In the genomic region with DNA sequence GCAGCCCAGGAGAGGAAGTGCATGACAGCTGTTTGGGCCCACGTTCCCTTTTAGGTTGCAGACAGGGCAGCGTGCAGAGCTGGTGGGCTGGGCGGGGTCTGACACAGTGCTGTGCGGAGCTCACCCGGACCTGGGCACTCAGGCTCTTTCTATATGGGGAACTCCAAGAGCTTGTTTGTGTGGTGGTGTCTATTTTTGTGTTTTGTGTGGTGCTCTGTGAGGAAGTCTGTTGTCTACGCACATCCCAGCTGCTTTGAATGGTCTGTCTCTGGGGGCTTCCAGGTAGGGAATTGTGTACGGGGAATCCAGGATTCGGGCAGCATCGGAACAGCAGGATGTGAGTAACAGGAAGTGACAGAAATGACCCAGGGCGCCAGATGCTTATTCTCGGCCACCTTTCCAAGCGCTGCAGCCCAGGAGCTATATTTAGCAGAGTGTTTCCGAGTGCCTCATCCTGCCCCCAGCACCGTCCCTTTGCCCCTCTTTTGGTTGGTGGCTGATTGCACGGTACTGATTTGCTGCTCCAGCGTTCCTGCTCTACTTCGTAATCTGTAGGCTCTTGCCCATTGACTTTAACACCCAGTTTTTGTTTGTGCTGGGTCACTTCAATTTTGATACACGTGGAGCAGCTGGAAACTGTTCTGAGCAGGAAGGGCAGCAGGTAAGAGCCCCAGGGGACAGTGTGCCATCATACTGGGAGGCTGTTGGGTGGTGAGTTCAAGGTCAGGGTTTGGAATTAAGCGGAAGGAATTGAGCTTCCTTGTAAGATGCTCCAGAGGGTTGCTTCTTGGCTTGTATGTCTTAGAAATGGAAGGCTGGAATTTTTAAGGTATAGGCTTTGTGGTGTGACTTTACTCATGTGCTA, we compare ENCODE assay signal across 1 cellular context.
TF ChIP-seq lines count a peak whose summit lies in the region.

No MANE protein-coding gene starts in this region.

TF ChIP-seq in A549, 52 proteins besides CTCF, POLR2A, EP300 and RAD21 (continued from another document):
- TF ChIP-seq, protein P1, sequence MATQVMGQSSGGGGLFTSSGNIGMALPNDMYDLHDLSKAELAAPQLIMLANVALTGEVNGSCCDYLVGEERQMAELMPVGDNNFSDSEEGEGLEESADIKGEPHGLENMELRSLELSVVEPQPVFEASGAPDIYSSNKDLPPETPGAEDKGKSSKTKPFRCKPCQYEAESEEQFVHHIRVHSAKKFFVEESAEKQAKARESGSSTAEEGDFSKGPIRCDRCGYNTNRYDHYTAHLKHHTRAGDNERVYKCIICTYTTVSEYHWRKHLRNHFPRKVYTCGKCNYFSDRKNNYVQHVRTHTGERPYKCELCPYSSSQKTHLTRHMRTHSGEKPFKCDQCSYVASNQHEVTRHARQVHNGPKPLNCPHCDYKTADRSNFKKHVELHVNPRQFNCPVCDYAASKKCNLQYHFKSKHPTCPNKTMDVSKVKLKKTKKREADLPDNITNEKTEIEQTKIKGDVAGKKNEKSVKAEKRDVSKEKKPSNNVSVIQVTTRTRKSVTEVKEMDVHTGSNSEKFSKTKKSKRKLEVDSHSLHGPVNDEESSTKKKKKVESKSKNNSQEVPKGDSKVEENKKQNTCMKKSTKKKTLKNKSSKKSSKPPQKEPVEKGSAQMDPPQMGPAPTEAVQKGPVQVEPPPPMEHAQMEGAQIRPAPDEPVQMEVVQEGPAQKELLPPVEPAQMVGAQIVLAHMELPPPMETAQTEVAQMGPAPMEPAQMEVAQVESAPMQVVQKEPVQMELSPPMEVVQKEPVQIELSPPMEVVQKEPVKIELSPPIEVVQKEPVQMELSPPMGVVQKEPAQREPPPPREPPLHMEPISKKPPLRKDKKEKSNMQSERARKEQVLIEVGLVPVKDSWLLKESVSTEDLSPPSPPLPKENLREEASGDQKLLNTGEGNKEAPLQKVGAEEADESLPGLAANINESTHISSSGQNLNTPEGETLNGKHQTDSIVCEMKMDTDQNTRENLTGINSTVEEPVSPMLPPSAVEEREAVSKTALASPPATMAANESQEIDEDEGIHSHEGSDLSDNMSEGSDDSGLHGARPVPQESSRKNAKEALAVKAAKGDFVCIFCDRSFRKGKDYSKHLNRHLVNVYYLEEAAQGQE (IDR thresholded peaks at IDR 0.05), result no peak
- TF ChIP-seq FOSL2 (IDR thresholded peaks at IDR 0.05), result no peak
- 0 out of 2 replicates have a peak, but pooled peaks have one; percentile 23 for TF ChIP-seq FOSL2 (CRISPR knock-in tag; IDR thresholded peaks at IDR 0.05)
- TF ChIP-seq JUN (IDR thresholded peaks at IDR 0.05), result peak; percentile 3 to 36; a peak in 2 of 5 replicates
- TF ChIP-seq, protein P2, sequence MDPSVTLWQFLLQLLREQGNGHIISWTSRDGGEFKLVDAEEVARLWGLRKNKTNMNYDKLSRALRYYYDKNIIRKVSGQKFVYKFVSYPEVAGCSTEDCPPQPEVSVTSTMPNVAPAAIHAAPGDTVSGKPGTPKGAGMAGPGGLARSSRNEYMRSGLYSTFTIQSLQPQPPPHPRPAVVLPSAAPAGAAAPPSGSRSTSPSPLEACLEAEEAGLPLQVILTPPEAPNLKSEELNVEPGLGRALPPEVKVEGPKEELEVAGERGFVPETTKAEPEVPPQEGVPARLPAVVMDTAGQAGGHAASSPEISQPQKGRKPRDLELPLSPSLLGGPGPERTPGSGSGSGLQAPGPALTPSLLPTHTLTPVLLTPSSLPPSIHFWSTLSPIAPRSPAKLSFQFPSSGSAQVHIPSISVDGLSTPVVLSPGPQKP (IDR thresholded peaks at IDR 0.05; ENCODE audit: low read depth, low read length), result no peak
- 0 out of 2 replicates have a peak, but pooled peaks have one; percentile 31 for TF ChIP-seq ZNF302 (CRISPR knock-in tag; IDR thresholded peaks at IDR 0.05)
- 0 out of 2 replicates have a peak, but pooled peaks have one; percentile 22 for TF ChIP-seq KDM1A (IDR thresholded peaks at IDR 0.05; ENCODE audit: low read depth)
- peak; percentile 58; the same call in 1 of the 2 replicates for TF ChIP-seq EHF (CRISPR knock-in tag; IDR thresholded peaks at IDR 0.05)
- TF ChIP-seq, protein P3, sequence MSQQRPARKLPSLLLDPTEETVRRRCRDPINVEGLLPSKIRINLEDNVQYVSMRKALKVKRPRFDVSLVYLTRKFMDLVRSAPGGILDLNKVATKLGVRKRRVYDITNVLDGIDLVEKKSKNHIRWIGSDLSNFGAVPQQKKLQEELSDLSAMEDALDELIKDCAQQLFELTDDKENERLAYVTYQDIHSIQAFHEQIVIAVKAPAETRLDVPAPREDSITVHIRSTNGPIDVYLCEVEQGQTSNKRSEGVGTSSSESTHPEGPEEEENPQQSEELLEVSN (IDR thresholded peaks at IDR 0.05; ENCODE audit: borderline replicate concordance, low read depth), result peak; percentile 22; the same call in 1 of the 2 replicates
- no peak for TF ChIP-seq TP53 (CRISPR knock-in tag; IDR thresholded peaks at IDR 0.05)
- TF ChIP-seq, protein P4, sequence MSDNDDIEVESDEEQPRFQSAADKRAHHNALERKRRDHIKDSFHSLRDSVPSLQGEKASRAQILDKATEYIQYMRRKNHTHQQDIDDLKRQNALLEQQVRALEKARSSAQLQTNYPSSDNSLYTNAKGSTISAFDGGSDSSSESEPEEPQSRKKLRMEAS (IDR thresholded peaks at IDR 0.05), result peak; percentile 61
- TF ChIP-seq HOXA7 (CRISPR knock-in tag; IDR thresholded peaks at IDR 0.05), result peak; percentile 65
